Comparison of ENCODE assay signal across 2 cellular contexts in genomic region chr15:65792988-65793812, GRCh38.
TF ChIP-seq lines count a peak whose summit lies in the region.

No MANE protein-coding gene starts in this region.

TF ChIP-seq in SK-N-SH, 30 proteins besides CTCF, POLR2A, EP300 and RAD21 (continued from another document):
- TF ChIP-seq REST (IDR thresholded peaks at IDR 0.05; ENCODE audit: low read depth, low read length), result no peak
- TF ChIP-seq RXRA (IDR thresholded peaks at IDR 0.05; ENCODE audit: borderline replicate concordance, low read depth), result no peak
- TF ChIP-seq ELF1 (IDR thresholded peaks at IDR 0.05), result no peak
- no peak for TF ChIP-seq SMC3 (IDR thresholded peaks at IDR 0.05; ENCODE audit: low read depth, low read length)
- TF ChIP-seq FOXM1 (IDR thresholded peaks at IDR 0.05; ENCODE audit: low read depth), result no peak
- TF ChIP-seq POLR2AphosphoS5 (IDR thresholded peaks at IDR 0.05; ENCODE audit: low read depth, low read length), result no peak
- no peak for TF ChIP-seq USF2 (IDR thresholded peaks at IDR 0.05; ENCODE audit: borderline replicate concordance, low read depth, low read length)
- TF ChIP-seq GABPA (IDR thresholded peaks at IDR 0.05; ENCODE audit: low read depth), result no peak
- TF ChIP-seq RFX5 (IDR thresholded peaks at IDR 0.05; ENCODE audit: low read length), result no peak
- TF ChIP-seq GATA2 (CRISPR knock-in tag; IDR thresholded peaks at IDR 0.05), result no peak
- TF ChIP-seq TCF12 (IDR thresholded peaks at IDR 0.05), result no peak
- no peak for TF ChIP-seq ZBTB33 (IDR thresholded peaks at IDR 0.05; ENCODE audit: borderline replicate concordance, low read depth)
- no peak for TF ChIP-seq MEF2A (IDR thresholded peaks at IDR 0.05; ENCODE audit: borderline replicate concordance, low read depth)
- no peak for TF ChIP-seq USF1 (IDR thresholded peaks at IDR 0.05; ENCODE audit: borderline replicate concordance, low read depth)
- TF ChIP-seq EZH2phosphoT487 (IDR thresholded peaks at IDR 0.05; ENCODE audit: borderline replicate concordance, low read depth), result no peak
TF ChIP-seq in SK-N-SH: peak in this region for 0.

TF ChIP-seq in SK-N-SH treated with all-trans-retinoic acid at 6 μM for 48 hours, 23 proteins besides CTCF, POLR2A, EP300 and RAD21 (continued from another document):
- no peak for TF ChIP-seq TSHZ2 (CRISPR knock-in tag; IDR thresholded peaks at IDR 0.05)
